Comparison of ENCODE assay signal across 18 cellular contexts in the genomic region with DNA sequence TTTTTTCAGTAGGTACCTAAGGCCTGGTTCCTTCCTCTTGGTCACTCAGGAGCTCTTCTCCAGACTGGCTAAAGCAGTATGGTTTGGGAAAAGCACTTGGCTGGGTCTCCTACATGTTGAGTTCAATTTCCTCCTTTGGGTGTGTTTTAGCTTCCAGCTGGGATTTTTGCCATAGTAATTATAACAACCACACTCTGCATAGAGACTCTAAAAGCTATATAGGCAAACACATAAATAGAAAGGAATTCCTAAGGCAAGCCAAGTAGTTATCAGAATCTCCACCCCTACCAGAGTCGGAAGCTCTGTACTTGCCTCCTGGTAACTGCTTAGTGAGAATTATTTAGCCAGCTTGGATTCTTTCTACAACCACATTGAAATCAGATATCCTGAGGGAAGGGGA. TPM values are rescaled to one million over a fixed set of nuclear protein-coding genes. Genes with fewer than 3 reads are reported as not detected.
DNase-seq lines count a peak whose midpoint lies in the region; ATAC-seq and TF ChIP-seq lines count a peak whose summit lies in the region.
"Had no signal": no experiment of that assay in that cellular context is flagged by ENCODE, and none has a peak within 500 bp of the region (broad histone marks: within the 10 kb centered on the region; RNA-seq: fewer than 3 reads in every experiment).

No MANE protein-coding gene starts in this region.

- H3K9ac ChIP-seq in GM23248: no peak overlapping the region

- TF ChIP-seq POLR2A in stomach (IDR thresholded peaks at IDR 0.05): no peak

- WGBS in GM23248 (ENCODE audit: low coverage in 1 of 2, low lambda C conversion rate in 2 of 2, missing lambda C conversion rate in 2 of 2), 2 experiments: 4% methylated on average over 1 of the region's 1 CpG
- WGBS in stomach, 5 donors: 10 to 22% (median 15%) methylated on average over 1 of the region's 1 CpG

- CTCF ChIA-PET in CD8-positive, alpha-beta memory T cell (lab: Charles Lee): interaction anchor here (1.1 to 1.4 kb wide), 3 partner anchors 11 to 38 kb away, joined by 3 to 7 read pairs (median 3); no protein-coding TSS in a partner anchor

- no peaks in the 10 kb centered on the region for H3K9me2 ChIP-seq in GM23248 (ENCODE audit: insufficient read depth)

- POLR2A ChIA-PET in CD8-positive, alpha-beta memory T cell (lab: Charles Lee): no interaction called here

- H3K36me3 Mint-ChIP-seq in CD8-positive, alpha-beta memory T cell: no peaks in the 10 kb centered on the region
- H3K36me3 Mint-ChIP-seq: stimulated activated effector memory CD8-positive, alpha-beta T cell treated with anti-CD3 and anti-CD28 coated beads, Interleukin-12 subunit alpha, Interleukin-12 subunit beta, amount 100 ng/mL, for 72 hours had no signal

- DNase-seq in GM23248: peak; percentile 63
- DNase-seq in astrocyte of the spinal cord (ENCODE audit: low read depth, low spot score): peak; percentile 70
- DNase-seq in left ventricle myocardium inferior: no peak
- no peak for DNase-seq in stomach
- no peak for DNase-seq in cerebellum (ENCODE audit: low spot score)
- DNase-seq in activated gamma-delta T cell (lab: John Stamatoyannopoulos, UW): no peak
- no peak for DNase-seq in CD8-positive, alpha-beta memory T cell
- DNase-seq: activated CD4-positive, alpha-beta T cell treated with anti-CD3 and anti-CD28 coated beads for 1 hour; activated T-cell treated with anti-CD3 and anti-CD28 coated beads, Interleukin-2, amount 50 U/mL, for 72 hours; CD4-positive, alpha-beta T cell; GDM1; midbrain; NCI-H510A; T-helper 1 cell had no signal

- H3K27ac Mint-ChIP-seq in CD8-positive, alpha-beta memory T cell: no peak overlapping the region
- H3K27ac Mint-ChIP-seq: activated T-cell treated with anti-CD3 and anti-CD28 coated beads, Interleukin-2, amount 50 U/mL, for 72 hours; CD4-positive, alpha-beta T cell; progenitor cell of endocrine pancreas; stimulated activated effector memory CD8-positive, alpha-beta T cell treated with anti-CD3 and anti-CD28 coated beads, Interleukin-12 subunit alpha, Interleukin-12 subunit beta, amount 100 ng/mL, for 72 hours had no signal

- in situ Hi-C loops in GM23248 (cut with MboI) (no loop called here), astrocyte of the spinal cord (cut with HindIII; ENCODE audit: low sequenced_read_pairs) (no loop called here)

- ATAC-seq in GM18511 (IDR thresholded peaks at IDR 0.05; ENCODE audit: unreplicated experiment): no peak
- ATAC-seq: activated T-cell treated with anti-CD3 and anti-CD28 coated beads, Interleukin-2, amount 50 U/mL, for 72 hours; Panc1; stimulated activated effector memory CD8-positive, alpha-beta T cell treated with anti-CD3 and anti-CD28 coated beads, Interleukin-12 subunit alpha, Interleukin-12 subunit beta, amount 100 ng/mL, for 72 hours had no signal

- no peak for TF ChIP-seq EP300 in stomach (IDR thresholded peaks at IDR 0.05)

- TF ChIP-seq CTCF in astrocyte of the spinal cord (IDR thresholded peaks at IDR 0.05; ENCODE audit: low read depth, low read length) (no peak), left ventricle myocardium inferior (IDR thresholded peaks at IDR 0.05; ENCODE audit: borderline replicate concordance) (no peak), stomach (IDR thresholded peaks at IDR 0.05) (no peak)

- H3K27me3 ChIP-seq in GM23248 (replicated peaks; ENCODE audit: insufficient read depth) (no peaks in the 10 kb centered on the region), left ventricle myocardium inferior (ENCODE audit: low read depth) (no peaks in the 10 kb centered on the region), stomach (no peaks in the 10 kb centered on the region)
- H3K27me3 ChIP-seq in CD8-positive, alpha-beta memory T cell (ENCODE audit: insufficient read depth, low read length, poor library complexity, severe bottlenecking): no peaks in the 10 kb centered on the region

- H3K79me2 ChIP-seq in GM23248 (ENCODE audit: insufficient read depth): no peaks in the 10 kb centered on the region

- H3K4me1 Mint-ChIP-seq in CD8-positive, alpha-beta memory T cell: no peaks in the 10 kb centered on the region
- H3K4me1 Mint-ChIP-seq: stimulated activated effector memory CD8-positive, alpha-beta T cell treated with anti-CD3 and anti-CD28 coated beads, Interleukin-12 subunit alpha, Interleukin-12 subunit beta, amount 100 ng/mL, for 72 hours had no signal

- H3K27me3 Mint-ChIP-seq in CD8-positive, alpha-beta memory T cell: no peaks in the 10 kb centered on the region
- H3K27me3 Mint-ChIP-seq: CD4-positive, alpha-beta T cell had no signal

- intact Hi-C loops in left ventricle myocardium inferior (cut with micrococcal nuclease): no loop called here
- intact Hi-C loops in stomach (cut with DNase I; ENCODE audit: low total_unique reads): no loop called here

- H3K9me3 ChIP-seq in GM23248 (ENCODE audit: low read depth): no peaks in the 10 kb centered on the region
- no peaks in the 10 kb centered on the region for H3K9me3 ChIP-seq in left ventricle myocardium inferior (replicated peaks)
- H3K9me3 ChIP-seq in stomach: no peaks in the 10 kb centered on the region
- H3K9me3 ChIP-seq in CD8-positive, alpha-beta memory T cell (ENCODE audit: low read length): no peaks in the 10 kb centered on the region

- H3K27ac ChIP-seq in GM23248 (no peak overlapping the region), left ventricle myocardium inferior (replicated peaks) (peak overlapping the region; percentile 83), stomach (peak overlapping the region; percentile 49 to 85 (median 74))
- no peak overlapping the region for H3K27ac ChIP-seq in CD8-positive, alpha-beta memory T cell (ENCODE audit: low read depth, low read length)

- no peaks in the 10 kb centered on the region for H4K20me1 ChIP-seq in GM23248 (ENCODE audit: insufficient read depth)

- H3F3A ChIP-seq in GM23248 (ENCODE audit: insufficient read depth): 0 out of 2 replicates have a peak, but pooled peaks cover 13% of the 10 kb centered on the region

- H3K9me3 Mint-ChIP-seq in CD8-positive, alpha-beta memory T cell: no peaks in the 10 kb centered on the region
- H3K9me3 Mint-ChIP-seq: activated T-cell treated with anti-CD3 and anti-CD28 coated beads, Interleukin-2, amount 50 U/mL, for 72 hours; CD4-positive, alpha-beta T cell; stimulated activated effector memory CD8-positive, alpha-beta T cell treated with anti-CD3 and anti-CD28 coated beads, Interleukin-12 subunit alpha, Interleukin-12 subunit beta, amount 100 ng/mL, for 72 hours had no signal

- no peak overlapping the region for H3K4me2 ChIP-seq in GM23248 (ENCODE audit: unreplicated experiment)

- no peak overlapping the region for H3K4me3 Mint-ChIP-seq in CD8-positive, alpha-beta memory T cell
- H3K4me3 Mint-ChIP-seq: activated T-cell treated with anti-CD3 and anti-CD28 coated beads, Interleukin-2, amount 50 U/mL, for 72 hours; CD4-positive, alpha-beta T cell; stimulated activated effector memory CD8-positive, alpha-beta T cell treated with anti-CD3 and anti-CD28 coated beads, Interleukin-12 subunit alpha, Interleukin-12 subunit beta, amount 100 ng/mL, for 72 hours had no signal

- H3K36me3 ChIP-seq in GM23248 (ENCODE audit: low read depth): no peaks in the 10 kb centered on the region
- H3K36me3 ChIP-seq in left ventricle myocardium inferior: no peaks in the 10 kb centered on the region
- H3K36me3 ChIP-seq in stomach: no peaks in the 10 kb centered on the region
- H3K36me3 ChIP-seq in CD8-positive, alpha-beta memory T cell (ENCODE audit: insufficient read depth, low read length): no peaks in the 10 kb centered on the region

- no peak overlapping the region for H2AFZ ChIP-seq in GM23248

- H3K4me1 ChIP-seq in GM23248 (ENCODE audit: insufficient read depth) (peaks cover 10% of the 10 kb centered on the region; the same call in 1 of the 2 replicates), left ventricle myocardium inferior (peaks cover 34% of the 10 kb centered on the region), stomach (peaks cover 6 to 22% (median 17%) of the 10 kb centered on the region in 4 donors)
- H3K4me1 ChIP-seq in CD8-positive, alpha-beta memory T cell (ENCODE audit: insufficient read depth, low read length): no peaks in the 10 kb centered on the region

- H3K4me3 ChIP-seq in GM23248 (no peak overlapping the region), astrocyte of the spinal cord (ENCODE audit: low read depth, low read length) (no peak overlapping the region), left ventricle myocardium inferior (peak overlapping the region; percentile 9), stomach (no peak overlapping the region)
- no peak overlapping the region for H3K4me3 ChIP-seq in CD8-positive, alpha-beta memory T cell (ENCODE audit: low read length)

RNA-seq across cellular contexts. Expression of gene FOXL2, which starts 48.6 kb away (rescaled TPM):
- total RNA-seq in GM23248 (2014; rRNA removed; shearing (Covaris generic)): 3.6 and 3.7 TPM in 2 replicates
- 0.71 and 0.85 TPM in 2 replicates for polyA plus RNA-seq in GM23248 (2016; fragmentation: Nextera tagmentation; extraction: Ambion mirVana)
- total RNA-seq in left ventricle myocardium inferior: not detected
- not detected for total RNA-seq in stomach
- polyA plus RNA-seq in stomach: not detected
- total RNA-seq in cerebellum: 0.45 TPM
- not detected for total RNA-seq in CD8-positive, alpha-beta memory T cell
- polyA plus RNA-seq in CD8-positive, alpha-beta memory T cell: not detected
- total RNA-seq: CD4-positive, alpha-beta T cell had no signal

RNA-seq across cellular contexts. Expression of gene FOXL2NB, which starts 48.7 kb away (rescaled TPM):
- 0.54 and 2.5 TPM in 2 replicates for total RNA-seq in GM23248 (2014; rRNA removed; shearing (Covaris generic))
- polyA plus RNA-seq in GM23248 (2016; fragmentation: Nextera tagmentation; extraction: Ambion mirVana): 1.2 and 1.5 TPM in 2 replicates
- not detected for total RNA-seq in left ventricle myocardium inferior
- total RNA-seq in stomach: not detected
- under 1 TPM in 1 of 3 donors, not detected in 2; 0.03 TPM for polyA plus RNA-seq in stomach
- total RNA-seq in cerebellum: 1.9 TPM
- not detected for total RNA-seq in CD8-positive, alpha-beta memory T cell
- not detected for polyA plus RNA-seq in CD8-positive, alpha-beta memory T cell
- total RNA-seq: activated T-cell treated with anti-CD3 and anti-CD28 coated beads, Interleukin-2, amount 50 U/mL, for 72 hours; CD4-positive, alpha-beta T cell; progenitor cell of endocrine pancreas had no signal

Comparison
In these comparisons a context has a peak if more than half of its experiments do, and no peak if none do; other contexts are left out.
1. DNase-seq: peak in GM23248 (single experiment) and astrocyte of the spinal cord (single experiment); none in left ventricle myocardium inferior (single experiment), stomach (single experiment), cerebellum (single experiment), activated gamma-delta T cell (single experiment) and CD8-positive, alpha-beta memory T cell (0 of 5).
2. H3K27ac ChIP-seq: peak in left ventricle myocardium inferior (single experiment) and stomach (5 of 5); none in GM23248 (single experiment) and CD8-positive, alpha-beta memory T cell (single experiment).